Comparison of ENCODE assay signal across 8 cellular contexts in the genomic region with DNA sequence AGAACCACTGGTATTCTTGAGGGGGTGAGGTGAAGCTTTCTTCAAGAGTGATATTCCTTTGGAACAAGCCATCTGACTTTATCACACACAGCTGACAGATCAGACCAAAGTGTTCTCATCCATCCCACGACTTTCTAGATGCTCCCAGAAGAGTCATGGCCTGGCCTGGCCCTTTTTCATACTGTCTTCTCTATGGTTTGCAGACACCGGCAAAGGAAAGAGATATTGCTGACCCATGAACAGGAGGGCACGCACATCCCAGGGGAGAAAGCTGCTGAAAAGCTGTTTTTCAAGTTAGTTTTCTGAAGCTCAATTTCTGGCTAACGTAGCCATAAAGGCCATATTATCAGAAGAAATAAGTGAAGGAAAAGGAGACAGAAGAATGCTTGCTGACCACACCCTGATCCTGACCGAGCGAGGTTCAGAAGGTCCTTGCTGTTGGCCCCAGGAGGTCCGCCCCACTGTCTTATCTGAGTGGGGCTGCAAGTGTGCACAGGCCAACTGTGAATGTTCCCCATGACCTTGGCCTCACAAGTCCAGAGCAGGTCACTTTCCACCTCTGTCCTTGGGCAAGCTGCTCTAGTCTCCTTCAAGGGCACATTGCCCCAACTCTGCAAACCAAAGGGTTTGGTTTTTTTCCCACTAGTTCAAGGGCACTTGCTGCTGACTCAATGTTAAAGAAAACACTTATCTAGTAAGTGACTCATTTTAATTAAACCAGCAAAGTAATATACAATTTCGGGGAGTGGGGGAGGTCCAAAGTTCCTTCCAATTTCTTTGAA. TPM values are rescaled to one million over a fixed set of nuclear protein-coding genes. Genes with fewer than 3 reads are reported as not detected.
DNase-seq lines count a peak whose midpoint lies in the region; ATAC-seq, FAIRE-seq and TF ChIP-seq lines count a peak whose summit lies in the region.

No MANE protein-coding gene starts in this region.

- H3K9me3 Mint-ChIP-seq in Caco-2 (ENCODE audit: unreplicated experiment) = no peaks in the 10 kb centered on the region

- H3K9me3 ChIP-seq in Caco-2 = no peaks in the 10 kb centered on the region
- no peaks in the 10 kb centered on the region for H3K9me3 ChIP-seq in OCI-LY3 (ENCODE audit: insufficient read depth, low read length)
- no peaks in the 10 kb centered on the region; a peak in 1 of 4 replicates for H3K9me3 ChIP-seq in H1 (ENCODE audit: insufficient read depth in 2 of 2, low read depth in 1 of 2, low read length in 1 of 2)

- no peak overlapping the region for H4K8ac ChIP-seq in H1 (ENCODE audit: extremely low read depth, insufficient read depth, low read length)

- H3K4ac ChIP-seq in H1 (replicated peaks; ENCODE audit: insufficient read length, low read depth, low read length) = no peak overlapping the region

- no peak overlapping the region for H4K91ac ChIP-seq in H1 (replicated peaks; ENCODE audit: insufficient read length, low read length)

- H2BK15ac ChIP-seq in H1 (ENCODE audit: low read length) = no peak overlapping the region

- no peak overlapping the region for H2AK5ac ChIP-seq in H1 (ENCODE audit: low read depth, low read length)

- no peak for TF ChIP-seq RAD21 in H1 (IDR thresholded peaks at IDR 0.05 in 1 of 2, conservative IDR thresholded peaks at IDR 0.05 in 1 of 2; ENCODE audit: low read depth in 2 of 2, low read length in 2 of 2)

- 0 out of 2 replicates have a peak overlapping the region, but pooled peaks have one; percentile 72 for H2BK20ac ChIP-seq in H1 (ENCODE audit: low read length)

- no peaks in the 10 kb centered on the region for H3K27me3 Mint-ChIP-seq in Caco-2 (ENCODE audit: insufficient read depth, unreplicated experiment)

- no peak overlapping the region for H2BK120ac ChIP-seq in H1 (replicated peaks; ENCODE audit: low read depth, low read length)

- no peak overlapping the region for H2BK12ac ChIP-seq in H1 (ENCODE audit: low read depth, low read length)

- peaks cover 13% of the 10 kb centered on the region; the same call in 1 of the 2 replicates for H3K23me2 ChIP-seq in H1 (ENCODE audit: low read depth, low read length)

- H3K4me1 ChIP-seq in Caco-2 (peaks cover 54% of the 10 kb centered on the region), OCI-LY3 (ENCODE audit: low read length) (peaks cover 41% of the 10 kb centered on the region), H1 (replicated peaks in 1 of 4; ENCODE audit: control insufficient read depth in 3 of 4, insufficient read depth in 4 of 4, low read length in 3 of 4) (peaks cover 5 to 15% (median 7%) of the 10 kb centered on the region in 4 experiments)

- H3K79me1 ChIP-seq in H1 (ENCODE audit: low read depth, low read length) = no peaks in the 10 kb centered on the region

- no peak for TF ChIP-seq EP300 in H1 (IDR thresholded peaks at IDR 0.05; ENCODE audit: borderline replicate concordance in 1 of 2, low read depth in 2 of 2, low read length in 2 of 2)

- H3K36me3 Mint-ChIP-seq in Caco-2 (ENCODE audit: insufficient read depth, unreplicated experiment) = peaks cover 13% of the 10 kb centered on the region

- peak overlapping the region; percentile 89; the same call in 1 of the 2 replicates for H3K4me2 ChIP-seq in OCI-LY3 (ENCODE audit: low read length)
- no peak overlapping the region for H3K4me2 ChIP-seq in H1 (ENCODE audit: insufficient read depth in 1 of 2, low read depth in 2 of 2, low read length in 2 of 2)

- H3K4me3 Mint-ChIP-seq in Caco-2 (ENCODE audit: unreplicated experiment) = peak overlapping the region; percentile 72

- H4K20me1 ChIP-seq in OCI-LY3 (ENCODE audit: insufficient read depth, low read length) (peaks cover 31% of the 10 kb centered on the region; the same call in 1 of the 2 replicates), H1 (replicated peaks in 1 of 2; ENCODE audit: control insufficient read depth in 1 of 2, insufficient read depth in 2 of 2, low read length in 2 of 2) (no peaks in the 10 kb centered on the region)

- no peak overlapping the region for H3K27ac ChIP-seq in OCI-LY3 (ENCODE audit: low read length)
- no peak overlapping the region for H3K27ac ChIP-seq in H1 (ENCODE audit: low read depth, low read length)

- POLR2A ChIA-PET in Caco-2 (lab: Charles Lee) = no interaction called here
- POLR2A ChIA-PET in H1 (lab: Charles Lee; ENCODE audit: partially characterized antibody) = no interaction called here

- H3K27me3 ChIP-seq in Caco-2 (replicated peaks; ENCODE audit: control insufficient read depth, insufficient read depth, low read length) (no peaks in the 10 kb centered on the region), OCI-LY3 (ENCODE audit: low read depth, low read length) (peaks cover 33% of the 10 kb centered on the region), H1 (replicated peaks in 1 of 4; ENCODE audit: control insufficient read depth in 3 of 4, extremely low read depth in 1 of 4, insufficient read depth in 3 of 4, low read length in 3 of 4) (peaks cover 21 to 60% (median 52%) of the 10 kb centered on the region in 4 experiments)

- TSS peak; percentile 17 for BruUV-seq in Caco-2 (replicated peaks; lab: Mats Ljungman, UMichigan)

- H3K56ac ChIP-seq in H1 (replicated peaks; ENCODE audit: insufficient read length, low read depth, low read length) = no peak overlapping the region

- H3K23ac ChIP-seq in H1 (ENCODE audit: insufficient read length) = no peak overlapping the region

- H3K79me2 ChIP-seq in OCI-LY3 (ENCODE audit: low read length) = peaks cover 21% of the 10 kb centered on the region
- no peaks in the 10 kb centered on the region for H3K79me2 ChIP-seq in H1 (ENCODE audit: control insufficient read depth in 1 of 2, insufficient read depth in 2 of 2, low read length in 2 of 2)

- peaks cover 20% of the 10 kb centered on the region for H3K4me1 Mint-ChIP-seq in Caco-2 (ENCODE audit: low read depth, unreplicated experiment)

- no peak overlapping the region for H3K14ac ChIP-seq in H1 (ENCODE audit: insufficient read length)

- 91% methylated on average over 8 of the region's 8 CpGs; no CpG with 5 or more reads in 1 of the 2 experiments for WGBS in H1 (ENCODE audit: extremely low coverage in 1 of 2, insufficient coverage in 1 of 2, insufficient read length in 1 of 2, insufficient replicate concordance in 2 of 2, low coverage in 1 of 2, low lambda C conversion rate in 2 of 2, missing lambda C conversion rate in 1 of 2), 2 experiments

- ATAC-seq in HG03565 (IDR thresholded peaks at IDR 0.05; ENCODE audit: unreplicated experiment) = no peak
- no peak for ATAC-seq in HG02973 (IDR thresholded peaks at IDR 0.05; ENCODE audit: unreplicated experiment)

- no peak overlapping the region for H2BK5ac ChIP-seq in H1 (ENCODE audit: low read depth, low read length)

- H3K4me3 ChIP-seq in Caco-2 (ENCODE audit: low read depth, low read length) = peak overlapping the region; percentile 77; the same call in 1 of the 2 replicates
- peak overlapping the region; percentile 84 for H3K4me3 ChIP-seq in OCI-LY3 (ENCODE audit: low read length)
- H3K4me3 ChIP-seq in H1 (ENCODE audit: extremely low read depth in 1 of 4, insufficient read depth in 2 of 4, low read depth in 3 of 4, low read length in 4 of 4) = no peak overlapping the region

- peak overlapping the region; percentile 31 for H3K27ac Mint-ChIP-seq in Caco-2 (ENCODE audit: unreplicated experiment)

- intact Hi-C loops in Caco-2 (cut with micrococcal nuclease; ENCODE audit: unreplicated experiment) = no loop called here
- intact Hi-C loops in posterior vena cava (cut with DNase I) = loop anchor here in 1 of 2 donors (10.0 kb wide), 1 partner anchor 339 kb away; a partner anchor contains a TSS

- peak in 1 of 2 experiments; percentile 57 for DNase-seq in Caco-2
- DNase-seq in H1 (ENCODE audit: low read depth in 1 of 2, low spot score in 2 of 2) = no peak
- peak; percentile 35 for DNase-seq in posterior vena cava (ENCODE audit: low spot score)
- no peak for DNase-seq in COLO829 (ENCODE audit: low spot score)
- no peak for DNase-seq in NCI-H2029 treated with DMSO at 0.1 percent for 48 hours (lab: John Stamatoyannopoulos, UW)

- H3K9ac ChIP-seq in OCI-LY3 (ENCODE audit: low read length) = no peak overlapping the region
- no peak overlapping the region for H3K9ac ChIP-seq in H1 (replicated peaks in 1 of 4; ENCODE audit: extremely low read depth in 1 of 4, low read depth in 3 of 4, low read length in 3 of 4)

- TF ChIP-seq POLR2A in H1 (IDR thresholded peaks at IDR 0.05; ENCODE audit: control extremely low read depth in 1 of 2, low read depth in 2 of 2, low read length in 2 of 2) = no peak

- no peak overlapping the region for H2AFZ ChIP-seq in OCI-LY3 (ENCODE audit: low read depth, low read length)
- no peak overlapping the region for H2AFZ ChIP-seq in H1 (ENCODE audit: low read length)

- CTCF ChIA-PET in Caco-2 (lab: Charles Lee) = interaction anchor here (1.5 kb wide), 1 partner anchor 9 kb away, joined by 3 read pairs; no protein-coding TSS in a partner anchor
- CTCF ChIA-PET in H1 (lab: Charles Lee; ENCODE audit: partially characterized antibody) = interaction anchor here (1.3 to 3.2 kb wide), 3 partner anchors 10 to 60 kb away, joined by 3 to 10 read pairs (median 5); no protein-coding TSS in a partner anchor

- H3K36me3 ChIP-seq in Caco-2 (ENCODE audit: control insufficient read depth, insufficient read depth, low read length) = no peaks in the 10 kb centered on the region; the same call in 1 of the 2 replicates
- H3K36me3 ChIP-seq in OCI-LY3 (replicated peaks; ENCODE audit: low read depth, low read length) = peaks cover 3% of the 10 kb centered on the region
- H3K36me3 ChIP-seq in H1 (ENCODE audit: control insufficient read depth in 2 of 4, insufficient read depth in 4 of 4, low read length in 3 of 4) = no peaks in the 10 kb centered on the region

- no peak overlapping the region for H3K18ac ChIP-seq in H1 (ENCODE audit: extremely low read depth, low read length)

- no peak for FAIRE-seq in H1 (lab: Jason Lieb, UNC)

- TF ChIP-seq CTCF in Caco-2 (IDR thresholded peaks at IDR 0.05; ENCODE audit: insufficient read depth in 1 of 2, low read depth in 1 of 2, low read length in 1 of 2, severe bottlenecking in 1 of 2, unreplicated experiment in 1 of 2) = no peak
- TF ChIP-seq CTCF in OCI-LY3 (IDR thresholded peaks at IDR 0.05; ENCODE audit: low read depth, low read length) = no peak
- no peak for TF ChIP-seq CTCF in H1 (IDR thresholded peaks at IDR 0.05; ENCODE audit: control extremely low read depth in 1 of 3, insufficient read depth in 1 of 3, low read depth in 1 of 3, low read length in 3 of 3)

- no peak overlapping the region for H4K5ac ChIP-seq in H1 (ENCODE audit: insufficient read length, low read depth, low read length)

RNA-seq across cellular contexts. Expression of a gene that starts 2.0 kb away (rescaled TPM):
- total RNA-seq in Caco-2 (2022) (81.9 and 113 TPM in 2 replicates), posterior vena cava (10 to 100 TPM; 11.6 to 12.2 TPM)
- 2.2 and 2.6 TPM in 2 replicates for total RNA-seq in H1 (2021; fragmentation: NEBNext Ultra II Directional; extraction: Animal tissue kit (Norgen Biotek cat#: 25700))
- polyA plus RNA-seq in H1 (2011; rRNA removed) = 3.3 and 3.4 TPM in 2 replicates
- polyA plus RNA-seq in H1 (2011; cell fraction: cytosol; rRNA removed) = 3.7 TPM
- 5.8 TPM for polyA plus RNA-seq in H1 (2011; cell fraction: nucleus; rRNA removed)
- polyA plus RNA-seq in H1 (2012, experiment 1 of 2) = 2.6 to 4.3 TPM (median 3.7 TPM) in 4 replicates
- polyA plus RNA-seq in H1 (2012, experiment 2 of 2) = 2.2 TPM
- polyA plus RNA-seq in H1 (2013, experiment 1 of 2) = 1.2 TPM
- 1.1 TPM for polyA plus RNA-seq in H1 (2013, experiment 2 of 2)
- 3.4 and 6.8 TPM in 2 replicates for polyA minus RNA-seq in H1 (2011; rRNA and poly(A)+ RNA removed)
- polyA minus RNA-seq in H1 (2011; cell fraction: cytosol; rRNA and poly(A)+ RNA removed) = 2.1 TPM
- polyA minus RNA-seq in H1 (2011; cell fraction: nucleus; rRNA and poly(A)+ RNA removed) = 2.3 TPM

RNA-seq across cellular contexts. Expression of a gene that starts 26.0 kb away (rescaled TPM):
- total RNA-seq in Caco-2 (2022) (not detected in 2 replicates), posterior vena cava (not detected)
- total RNA-seq in H1 (2021; fragmentation: NEBNext Ultra II Directional; extraction: Animal tissue kit (Norgen Biotek cat#: 25700)) = not detected in 2 replicates
- polyA plus RNA-seq in H1 (2011; rRNA removed) = 0.05 and 0.14 TPM in 2 replicates
- polyA plus RNA-seq in H1 (2011; cell fraction: cytosol; rRNA removed) = 0.04 TPM
- not detected for polyA plus RNA-seq in H1 (2011; cell fraction: nucleus; rRNA removed)
- polyA plus RNA-seq in H1 (2012, experiment 1 of 2) = not detected in 4 replicates
- not detected for polyA plus RNA-seq in H1 (2012, experiment 2 of 2)
- 0.10 TPM for polyA plus RNA-seq in H1 (2013, experiment 1 of 2)
- polyA plus RNA-seq in H1 (2013, experiment 2 of 2) = 0.04 TPM
- polyA minus RNA-seq in H1 (2011; rRNA and poly(A)+ RNA removed) = not detected in 2 replicates
- not detected for polyA minus RNA-seq in H1 (2011; cell fraction: cytosol; rRNA and poly(A)+ RNA removed)
- polyA minus RNA-seq in H1 (2011; cell fraction: nucleus; rRNA and poly(A)+ RNA removed) = 1.00 TPM

Comparison
In these comparisons a context has a peak if more than half of its experiments do, and no peak if none do; other contexts are left out.
1. H3K4me3 ChIP-seq: peak in Caco-2 (single experiment) and OCI-LY3 (single experiment); none in H1 (0 of 4).